ENCODE assay signal across 12 cellular contexts in the genomic region with DNA sequence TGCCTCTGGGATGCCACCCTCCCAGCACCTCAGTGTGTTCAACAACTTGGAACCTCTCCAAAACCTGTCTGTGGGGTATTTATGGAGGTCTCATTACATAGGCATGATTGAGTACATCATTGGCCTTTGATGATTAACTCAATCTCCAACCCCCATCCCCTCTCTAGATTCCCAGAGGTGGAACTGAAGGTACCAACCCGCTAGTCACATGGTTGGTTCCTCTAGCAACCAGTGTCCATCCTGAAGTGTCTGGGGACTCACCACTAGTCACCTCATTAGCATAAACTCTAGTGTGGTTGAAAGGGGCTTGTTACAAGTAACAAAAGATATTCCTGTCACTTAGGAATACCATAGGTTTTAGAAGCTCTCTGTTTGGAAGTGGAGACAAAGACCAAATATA.
A peak's percentile ranks its signal among the peaks of the same experiment; 100 is the strongest.
DNase-seq lines count a peak whose midpoint lies in the region.
"Had no signal": no experiment of that assay in that cellular context is flagged by ENCODE, and none has a peak within 500 bp of the region (broad histone marks: within the 10 kb centered on the region; RNA-seq: fewer than 3 reads in every experiment).

No MANE protein-coding gene starts in this region.

- DNase-seq in HK-2 (ENCODE audit: unreplicated experiment) (peak; percentile 29), NCI-H69 (lab: John Stamatoyannopoulos, UW) (peak; percentile 28), glomerular visceral epithelial cell (ENCODE audit: extremely low spot score) (peak; percentile 5), NCI-H226 (no peak), NCI-H1092 treated with DMSO at 0.1 percent for 48 hours (lab: John Stamatoyannopoulos, UW) (no peak), NCI-H1092 (lab: John Stamatoyannopoulos, UW) (no peak)
- DNase-seq: BE2C; CD4-positive, alpha-beta memory T cell; DMS79; GDM1; HCEC 1CT; HFFc6 had no signal

Comparison
In these comparisons a context has a peak if more than half of its experiments do, and no peak if none do; other contexts are left out.
1. DNase-seq: peak in HK-2 (single experiment), NCI-H69 (single experiment) and glomerular visceral epithelial cell (single experiment); none in NCI-H226 (single experiment), NCI-H1092 treated with DMSO at 0.1 percent for 48 hours (single experiment) and NCI-H1092 (single experiment).